Comparison of ENCODE assay signal across 7 cellular contexts in the genomic region with DNA sequence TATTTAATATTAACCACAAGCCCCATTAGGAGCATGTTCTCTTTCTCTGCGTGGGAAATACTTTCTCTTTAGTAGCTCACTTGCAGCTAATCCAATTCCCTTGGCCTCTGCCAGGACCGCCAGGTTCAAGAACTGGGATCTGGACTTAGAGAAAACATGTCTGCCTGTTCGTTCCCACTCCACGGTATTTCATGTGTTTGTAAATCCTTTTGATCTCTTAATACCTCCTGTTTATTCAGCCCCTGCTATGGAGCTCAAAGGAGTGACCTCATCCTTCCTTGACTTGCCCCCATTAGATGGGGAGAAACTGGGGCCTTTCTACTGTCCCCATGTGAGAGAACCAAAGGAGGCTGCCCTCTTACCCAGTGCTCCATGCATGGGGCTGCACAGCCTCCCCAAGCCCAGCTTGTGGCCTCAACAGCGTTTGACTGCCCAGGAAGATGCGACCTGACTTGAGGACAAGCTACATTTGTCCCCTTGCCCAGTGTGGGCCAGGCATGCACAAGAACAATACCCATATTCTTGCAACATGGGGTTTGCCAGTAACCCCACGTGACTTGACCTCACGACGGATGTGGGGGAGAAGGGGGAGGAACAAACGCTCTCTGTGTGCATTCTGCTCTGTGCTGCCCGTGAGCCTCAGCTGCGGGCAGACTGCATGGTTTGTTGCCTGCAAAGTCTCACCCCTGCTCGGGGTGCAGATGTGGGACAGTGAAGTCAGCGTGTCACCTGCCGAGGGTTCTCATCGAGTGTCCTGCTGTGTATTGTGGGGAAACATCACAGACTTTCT.
A peak's percentile ranks its signal among the peaks of the same experiment; 100 is the strongest.
DNase-seq lines count a peak whose midpoint lies in the region; ATAC-seq and TF ChIP-seq lines count a peak whose summit lies in the region.

No MANE protein-coding gene starts in this region.

- H3K9me3 ChIP-seq in neutrophil, result no peaks in the 10 kb centered on the region

- ATAC-seq in GM21515 (IDR thresholded peaks at IDR 0.05; ENCODE audit: unreplicated experiment), result peak; percentile 63

- peak overlapping the region; percentile 79 for H3K27ac ChIP-seq in neutrophil

- DNase-seq in NCI-H82 treated with DMSO at 0.1 percent for 48 hours (lab: John Stamatoyannopoulos, UW; ENCODE audit: unreplicated experiment) (peak; percentile 65), activated T-cell treated with anti-CD3 and anti-CD28 coated beads for 24 hours (ENCODE audit: low read depth) (peak; percentile 53), epithelial cell of esophagus (ENCODE audit: low read depth) (peak; percentile 56), superior temporal gyrus (ENCODE audit: extremely low spot score) (peak; percentile 98), AG08396 (ENCODE audit: low spot score) (no peak)

- no peak overlapping the region for H3K4me3 ChIP-seq in epithelial cell of esophagus (ENCODE audit: low read length)
- peak overlapping the region; percentile 40 to 52 for H3K4me3 ChIP-seq in neutrophil (ENCODE audit: low read depth in 1 of 2, low read length in 1 of 2)

- no peaks in the 10 kb centered on the region for H3K36me3 ChIP-seq in neutrophil

- peaks cover 49 to 52% of the 10 kb centered on the region in 2 experiments for H3K4me1 ChIP-seq in neutrophil (ENCODE audit: control insufficient read depth in 1 of 2, insufficient read depth in 1 of 2, low read depth in 1 of 2, low read length in 1 of 2)

- no peaks in the 10 kb centered on the region for H3K27me3 ChIP-seq in neutrophil

- TF ChIP-seq CTCF in epithelial cell of esophagus (IDR thresholded peaks at IDR 0.05; ENCODE audit: insufficient read depth, low read depth, low read length, missing control alignments) (no peak), neutrophil (IDR thresholded peaks at IDR 0.05) (no peak)
